ENCODE assay signal across 22 cellular contexts in the genomic region with DNA sequence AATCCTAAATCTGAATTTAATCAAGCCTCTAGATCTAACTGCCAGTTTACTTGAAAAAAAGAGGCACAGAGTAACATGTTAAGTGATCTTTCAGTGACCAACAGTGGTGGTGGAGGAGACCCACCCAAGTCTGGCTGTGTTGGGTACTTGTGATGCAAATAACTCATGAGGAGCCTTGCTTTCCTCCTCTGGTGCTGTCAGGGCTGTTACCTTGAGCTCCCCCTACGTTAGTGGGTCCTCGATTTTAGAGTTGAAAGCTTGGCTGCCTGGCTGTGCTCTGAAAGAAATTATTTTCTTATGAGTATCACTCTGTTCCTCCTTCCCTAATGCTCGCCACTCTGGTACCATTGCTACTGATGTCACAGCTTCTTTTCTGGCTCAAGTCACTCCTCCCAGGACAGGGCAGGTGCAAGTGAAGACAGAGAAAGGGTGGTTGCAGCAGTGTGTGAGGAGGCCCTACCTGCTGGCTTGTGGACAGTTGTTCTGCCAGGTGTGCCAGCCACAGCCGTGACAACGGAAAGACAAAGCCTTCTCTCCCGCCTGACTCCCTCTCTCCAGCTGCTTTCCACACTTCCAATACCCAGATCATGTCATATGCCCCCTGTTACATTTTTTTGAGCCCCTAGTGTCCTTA. TPM values are rescaled to one million over a fixed set of nuclear protein-coding genes. Genes with fewer than 3 reads are reported as not detected.
DNase-seq lines count a peak whose midpoint lies in the region; ATAC-seq and TF ChIP-seq lines count a peak whose summit lies in the region.
"Had no signal": no experiment of that assay in that cellular context is flagged by ENCODE, and none has a peak within 500 bp of the region (broad histone marks: within the 10 kb centered on the region; RNA-seq: fewer than 3 reads in every experiment).

No MANE protein-coding gene starts in this region.

- no peaks in the 10 kb centered on the region for H3K79me1 ChIP-seq in mesendoderm (ENCODE audit: low read length)

- no peaks in the 10 kb centered on the region for H3K36me3 Mint-ChIP-seq in GM23338 (ENCODE audit: low read depth)
- H3K36me3 Mint-ChIP-seq in WTC11 = no peaks in the 10 kb centered on the region
- H3K36me3 Mint-ChIP-seq: CD4-positive, CD25-positive, alpha-beta regulatory T cell; IgD-negative memory B cell had no signal

- no peaks in the 10 kb centered on the region for H4K20me1 ChIP-seq in GM23338 (replicated peaks; ENCODE audit: insufficient read depth)

- H3K27me3 ChIP-seq in GM23338 (ENCODE audit: insufficient read depth) (no peaks in the 10 kb centered on the region), mesendoderm (ENCODE audit: insufficient read depth, low read length, poor library complexity) (no peaks in the 10 kb centered on the region)
- H3K27me3 ChIP-seq: SJSA1 had no signal

- H3K4me2 ChIP-seq in GM23338 (no peak overlapping the region), mesendoderm (ENCODE audit: low read length) (no peak overlapping the region)

- no peak overlapping the region for H2BK15ac ChIP-seq in mesendoderm (replicated peaks; ENCODE audit: low read depth)

- H2BK5ac ChIP-seq in mesendoderm (ENCODE audit: low read length) = no peak overlapping the region

- CTCF ChIA-PET in WTC11 (lab: Charles Lee) = interaction anchor here (0.6 kb wide), 1 partner anchor 239 kb away, joined by 4 read pairs; no protein-coding TSS in a partner anchor

- no peak overlapping the region for H3K18ac ChIP-seq in mesendoderm (ENCODE audit: low read length)

- TF ChIP-seq CTCF in GM23338 (conservative IDR thresholded peaks at IDR 0.05; ENCODE audit: low read depth in 2 of 2) = peak in 1 of 2 experiments; percentile 17; a peak in 1 of 4 replicates
- TF ChIP-seq CTCF in WTC11 (IDR thresholded peaks at IDR 0.05) = no peak
- TF ChIP-seq CTCF in GM20000 (IDR thresholded peaks at IDR 0.05; ENCODE audit: extremely low read depth, missing control alignments) = no peak

- H3K4me3 ChIP-seq in GM23338 (no peak overlapping the region), mesendoderm (ENCODE audit: low read length) (no peak overlapping the region)
- H3K4me3 ChIP-seq: SJSA1 had no signal

- DNase-seq in COLO668 (lab: John Stamatoyannopoulos, UW; ENCODE audit: unreplicated experiment) = peak; percentile 29
- DNase-seq in GM23338 (ENCODE audit: low spot score) = peak; percentile 56
- no peak for DNase-seq in WTC11 (ENCODE audit: low spot score)
- DNase-seq in mesendoderm = peak; percentile 8
- DNase-seq in cerebellar cortex (ENCODE audit: low spot score) = no peak
- DNase-seq in GM20000 (ENCODE audit: low spot score) = no peak
- DNase-seq in kidney glomerular epithelial cell (lab: John Stamatoyannopoulos, UW) = no peak
- DNase-seq: CD4-positive, CD25-positive, alpha-beta regulatory T cell; COR-L47; DND-41; GOT3; NCI-H187 treated with DMSO at 0.1 percent for 48 hours; NCI-H526; NK-92 treated with Interleukin-12 subunit alpha and Interleukin-12 subunit beta, amount 100 ng/mL, for 24 hours; OCI-M1; T-helper 1 cell had no signal

- peaks cover 12% of the 10 kb centered on the region; the same call in 1 of the 2 replicates for H3K4me1 ChIP-seq in GM23338 (ENCODE audit: insufficient read depth)
- H3K4me1 ChIP-seq in mesendoderm (ENCODE audit: control insufficient read depth, low read depth, low read length) = no peaks in the 10 kb centered on the region
- H3K4me1 ChIP-seq: SJSA1 had no signal

- H3K56ac ChIP-seq in mesendoderm (ENCODE audit: low read length) = no peak overlapping the region

- H2BK120ac ChIP-seq in mesendoderm (ENCODE audit: low read depth, low read length) = no peak overlapping the region

- H3K4ac ChIP-seq in mesendoderm (ENCODE audit: low read depth, low read length) = no peak overlapping the region

- WGBS in mesendoderm (ENCODE audit: extremely low coverage, insufficient coverage, low lambda C conversion rate) = no CpG with 5 or more reads among the region's 6 CpGs

- H3K4me3 Mint-ChIP-seq in GM23338 (peak overlapping the region; percentile 31; the same call in 1 of the 3 replicates), WTC11 (no peak overlapping the region)
- H3K4me3 Mint-ChIP-seq: CD4-positive, CD25-positive, alpha-beta regulatory T cell; IgD-negative memory B cell had no signal

- H3K9ac ChIP-seq in mesendoderm (ENCODE audit: low read length) = no peak overlapping the region

- H3K4me1 Mint-ChIP-seq in GM23338 (peaks cover 11% of the 10 kb centered on the region), WTC11 (peaks cover 15% of the 10 kb centered on the region)
- H3K4me1 Mint-ChIP-seq: CD4-positive, CD25-positive, alpha-beta regulatory T cell had no signal

- no peaks in the 10 kb centered on the region for H3K36me3 ChIP-seq in GM23338 (ENCODE audit: insufficient read depth)
- no peaks in the 10 kb centered on the region for H3K36me3 ChIP-seq in mesendoderm (ENCODE audit: control insufficient read depth, insufficient read depth, low read length)
- H3K36me3 ChIP-seq: SJSA1 had no signal

- no peaks in the 10 kb centered on the region for H3K9me2 ChIP-seq in GM23338 (ENCODE audit: insufficient read depth)

- H3K79me2 ChIP-seq in GM23338 (replicated peaks; ENCODE audit: insufficient read depth) = no peaks in the 10 kb centered on the region
- H3K79me2 ChIP-seq in mesendoderm (ENCODE audit: control insufficient read depth, insufficient read depth, low read length) = no peaks in the 10 kb centered on the region

- no peak overlapping the region; the same call in 1 of the 2 replicates for H2AFZ ChIP-seq in GM23338

- no peak overlapping the region for H4K5ac ChIP-seq in mesendoderm (ENCODE audit: low read length)

- no peak overlapping the region for H2AK5ac ChIP-seq in mesendoderm (ENCODE audit: low read length)

- no peaks in the 10 kb centered on the region for H3F3A ChIP-seq in GM23338 (replicated peaks; ENCODE audit: low read depth)

- no peak overlapping the region for H4K8ac ChIP-seq in mesendoderm (ENCODE audit: low read depth, low read length)

- H3K9me3 Mint-ChIP-seq in GM23338 (no peaks in the 10 kb centered on the region; the same call in 2 of the 3 replicates), WTC11 (no peaks in the 10 kb centered on the region)
- H3K9me3 Mint-ChIP-seq: CD4-positive, CD25-positive, alpha-beta regulatory T cell; IgD-negative memory B cell had no signal

- no peak overlapping the region for H3K23ac ChIP-seq in mesendoderm (ENCODE audit: low read length)

- H3K27ac ChIP-seq in GM23338 (ENCODE audit: low read depth) (no peak overlapping the region), mesendoderm (ENCODE audit: low read depth, low read length) (no peak overlapping the region)
- H3K27ac ChIP-seq: SJSA1 had no signal

- POLR2A ChIA-PET in WTC11 (lab: Charles Lee) = interaction anchor here (0.7 kb wide), 1 partner anchor 208 kb away, joined by 3 read pairs; no protein-coding TSS in a partner anchor

- ATAC-seq in GM23338 (peak; percentile 96), WTC11 (peak; percentile 97)
- ATAC-seq: Right ventricle myocardium inferior had no signal

- H3K27me3 Mint-ChIP-seq in GM23338 (ENCODE audit: insufficient read depth, low read depth, poor library complexity) = peaks cover 2% of the 10 kb centered on the region
- H3K27me3 Mint-ChIP-seq in WTC11 (ENCODE audit: low read depth) = peaks cover 4% of the 10 kb centered on the region; the same call in 1 of the 2 replicates
- H3K27me3 Mint-ChIP-seq: IgD-negative memory B cell had no signal

- H3K27ac Mint-ChIP-seq in GM23338 = peak overlapping the region; percentile 72; the same call in 1 of the 2 replicates
- H3K27ac Mint-ChIP-seq in WTC11 = peak overlapping the region; percentile 39; the same call in 1 of the 2 replicates
- H3K27ac Mint-ChIP-seq: CD4-positive, CD25-positive, alpha-beta regulatory T cell; IgD-negative memory B cell had no signal

TF ChIP-seq in GM23338, 12 proteins besides CTCF, POLR2A, EP300 and RAD21 (continues in another document):
- TF ChIP-seq JUNB (IDR thresholded peaks at IDR 0.05; ENCODE audit: unreplicated experiment) = no peak

TF ChIP-seq in WTC11, 78 proteins besides CTCF, POLR2A, EP300 and RAD21 (continues in another document):
- TF ChIP-seq, protein P1, sequence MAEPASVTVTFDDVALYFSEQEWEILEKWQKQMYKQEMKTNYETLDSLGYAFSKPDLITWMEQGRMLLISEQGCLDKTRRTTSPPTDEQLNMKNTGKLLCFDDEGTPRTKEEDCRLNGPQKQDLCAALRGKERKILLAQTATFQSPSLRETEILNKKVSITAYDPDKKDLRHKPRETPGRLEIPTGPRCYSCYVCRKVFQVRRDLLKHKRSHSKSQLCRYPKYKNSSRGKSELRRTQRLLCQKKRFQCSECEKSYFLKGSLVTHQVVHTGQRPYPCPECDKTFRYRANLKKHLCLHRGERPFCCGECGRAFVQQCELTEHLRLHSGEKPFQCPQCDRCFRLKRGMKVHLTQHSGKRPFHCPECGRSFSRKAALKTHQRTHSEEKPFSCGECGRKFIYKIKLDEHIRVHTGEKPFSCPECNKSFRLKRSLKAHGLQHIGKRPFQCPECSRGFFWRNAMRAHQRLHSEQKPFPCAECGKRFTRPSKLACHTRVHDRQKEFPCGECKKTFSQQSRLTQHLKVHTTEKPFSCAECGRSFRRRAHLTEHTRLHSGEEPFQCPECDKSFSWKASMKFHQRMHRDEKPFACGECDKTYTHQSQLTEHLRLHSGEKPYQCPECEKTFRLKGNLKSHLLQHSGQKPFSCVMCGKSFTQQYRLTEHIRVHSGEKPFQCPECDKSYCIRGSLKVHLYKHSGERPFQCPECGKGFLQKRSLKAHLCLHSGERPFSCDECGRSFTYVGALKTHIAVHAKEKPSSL (CRISPR knock-in tag; conservative IDR thresholded peaks at IDR 0.05) = no peak
- TF ChIP-seq USF1 (CRISPR knock-in tag; IDR thresholded peaks at IDR 0.05) = no peak
- no peak for TF ChIP-seq OVOL2 (CRISPR knock-in tag; IDR thresholded peaks at IDR 0.05; ENCODE audit: borderline replicate concordance)
- no peak for TF ChIP-seq EMX1 (CRISPR knock-in tag; IDR thresholded peaks at IDR 0.05)
- no peak for TF ChIP-seq PRRX2 (CRISPR knock-in tag; IDR thresholded peaks at IDR 0.05)

RNA-seq across cellular contexts. Expression of gene SUPT20H, which starts 6.5 kb away (rescaled TPM):
- 67.5 and 68.7 TPM in 2 replicates for total RNA-seq in GM23338 (2014; rRNA removed; shearing (Covaris generic))
- 90.2 and 98.2 TPM in 2 replicates for polyA plus RNA-seq in GM23338 (2016; fragmentation: Nextera tagmentation; extraction: Ambion mirVana)
- 61.4 to 68.0 TPM (median 64.3 TPM) in 3 replicates for total RNA-seq in WTC11 (2021)
- 86.5 TPM for polyA plus RNA-seq in mesendoderm (2013, experiment 1 of 2)
- polyA plus RNA-seq in mesendoderm (2013, experiment 2 of 2) = 88.2 TPM

RNA-seq across cellular contexts. Expression of gene CSNK1A1L, which starts 39.5 kb away (rescaled TPM):
- not detected in 2 replicates for total RNA-seq in GM23338 (2014; rRNA removed; shearing (Covaris generic))
- not detected in 2 replicates for polyA plus RNA-seq in GM23338 (2016; fragmentation: Nextera tagmentation; extraction: Ambion mirVana)
- not detected in 3 replicates for total RNA-seq in WTC11 (2021)
- not detected for polyA plus RNA-seq in mesendoderm (2013, experiment 1 of 2)
- polyA plus RNA-seq in mesendoderm (2013, experiment 2 of 2) = not detected
- total RNA-seq: A673; CD4-positive, CD25-positive, alpha-beta regulatory T cell; G401; Right ventricle myocardium inferior; SJSA1 had no signal
- polyA plus RNA-seq: BJ; CD4-positive, CD25-positive, alpha-beta regulatory T cell; IgD-negative memory B cell had no signal

Comparison
In these comparisons a context has a peak if more than half of its experiments do, and no peak if none do; other contexts are left out.
1. DNase-seq: peak in COLO668 (single experiment), GM23338 (single experiment) and mesendoderm (single experiment); none in WTC11 (single experiment), cerebellar cortex (single experiment), GM20000 (single experiment) and kidney glomerular epithelial cell (single experiment).